ENCODE assay signal across 8 cellular contexts in the genomic region with DNA sequence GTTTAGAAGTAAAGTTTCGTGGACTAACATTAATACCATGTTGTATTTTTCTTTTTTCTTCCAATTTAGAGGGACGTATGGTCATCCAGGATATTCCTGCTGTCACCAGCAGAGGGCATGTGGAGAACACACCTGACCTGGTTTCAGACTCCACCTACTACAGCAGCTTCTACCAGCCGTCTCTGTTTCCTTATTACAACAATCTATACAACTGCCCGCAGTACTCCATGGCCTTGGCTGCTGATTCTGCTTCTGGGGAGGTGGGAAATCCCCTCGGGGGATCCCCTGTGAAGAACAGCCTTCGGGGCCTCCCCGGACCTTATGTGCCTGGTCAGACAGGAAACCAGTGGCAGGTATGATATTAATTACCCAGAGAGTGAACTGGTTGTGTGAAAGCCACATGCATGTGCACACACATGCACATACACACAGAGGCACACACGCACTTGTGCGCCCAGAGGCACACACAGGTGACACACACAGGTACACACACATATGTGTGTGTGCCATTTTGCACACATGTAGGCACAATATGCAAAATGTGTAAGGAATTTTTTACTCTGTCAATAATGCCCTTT. TPM values are rescaled to one million over a fixed set of nuclear protein-coding genes. Genes with fewer than 3 reads are reported as not detected.
DNase-seq lines count a peak whose midpoint lies in the region; ATAC-seq and TF ChIP-seq lines count a peak whose summit lies in the region.

No MANE protein-coding gene starts in this region.

- H3K27ac ChIP-seq in OCI-LY1 (ENCODE audit: low read depth, low read length, poor library complexity, severe bottlenecking) (no peak overlapping the region), upper lobe of right lung (no peak overlapping the region)

- ATAC-seq in GM21447 (IDR thresholded peaks at IDR 0.05; ENCODE audit: unreplicated experiment) (peak; percentile 100), upper lobe of right lung (peak; percentile 98)

- TF ChIP-seq CTCF in OCI-LY1 (IDR thresholded peaks at IDR 0.05; ENCODE audit: low read length), result peak; percentile 79
- peak; percentile 74 for TF ChIP-seq CTCF in osteocyte (IDR thresholded peaks at IDR 0.05)
- peak; percentile 81 for TF ChIP-seq CTCF in upper lobe of right lung (IDR thresholded peaks at IDR 0.05)

- H3K27me3 Mint-ChIP-seq in osteocyte (ENCODE audit: unreplicated experiment), result peaks cover 2% of the 10 kb centered on the region

- intact Hi-C loops in upper lobe of right lung (cut with DNase I), result loop anchor here (5.0 kb wide), 1 partner anchor 113 kb away; no protein-coding TSS in a partner anchor

- no peak overlapping the region for H3K4me3 Mint-ChIP-seq in osteocyte (ENCODE audit: unreplicated experiment)

- H3K4me3 ChIP-seq in OCI-LY1 (ENCODE audit: low read depth, low read length, poor library complexity, severe bottlenecking), result peak overlapping the region; percentile 25
- no peak overlapping the region for H3K4me3 ChIP-seq in upper lobe of right lung

- H3K36me3 Mint-ChIP-seq in osteocyte (ENCODE audit: unreplicated experiment), result no peaks in the 10 kb centered on the region

- H3F3A ChIP-seq in OCI-LY1 (ENCODE audit: insufficient read depth, low read length), result no peaks in the 10 kb centered on the region

- H3K4me1 ChIP-seq in OCI-LY1 (ENCODE audit: insufficient read depth, low read length, severe bottlenecking), result peaks cover 13% of the 10 kb centered on the region
- H3K4me1 ChIP-seq in upper lobe of right lung, result peaks cover 7% of the 10 kb centered on the region

- H3K4me1 Mint-ChIP-seq in osteocyte (ENCODE audit: unreplicated experiment), result no peaks in the 10 kb centered on the region

- no peaks in the 10 kb centered on the region for H3K9me2 ChIP-seq in OCI-LY1 (ENCODE audit: low read depth, low read length)

- H4K20me1 ChIP-seq in OCI-LY1 (ENCODE audit: insufficient read depth, low read length), result no peaks in the 10 kb centered on the region

- H3K4me2 ChIP-seq in OCI-LY1 (ENCODE audit: low read length), result peak overlapping the region; percentile 60

- H3K9me3 ChIP-seq in OCI-LY1 (ENCODE audit: low read length) (no peaks in the 10 kb centered on the region), upper lobe of right lung (no peaks in the 10 kb centered on the region)

- H3K79me2 ChIP-seq in OCI-LY1 (ENCODE audit: insufficient read depth, low read length), result no peaks in the 10 kb centered on the region

- peak overlapping the region; percentile 68 for H2AFZ ChIP-seq in OCI-LY1 (ENCODE audit: low read length)

- H3K27me3 ChIP-seq in OCI-LY1 (ENCODE audit: insufficient read depth, low read length), result no peaks in the 10 kb centered on the region
- H3K27me3 ChIP-seq in upper lobe of right lung, result no peaks in the 10 kb centered on the region

- H3K36me3 ChIP-seq in OCI-LY1 (ENCODE audit: insufficient read depth, low read length) (no peaks in the 10 kb centered on the region), upper lobe of right lung (no peaks in the 10 kb centered on the region)

- DNase-seq in DMS79 (lab: John Stamatoyannopoulos, UW) (peak; percentile 1), HPDE6-E6E7 (ENCODE audit: extremely low spot score) (peak; percentile 76), activated T-cell treated with anti-CD3 and anti-CD28 coated beads for 48 hours (ENCODE audit: low read depth) (peak; percentile 34), fibroblast of the conjunctiva (ENCODE audit: low read depth) (peak; percentile 36), osteocyte (ENCODE audit: extremely low spot score, unreplicated experiment) (no peak), upper lobe of right lung (no peak)

- 0 out of 2 replicates have a peak overlapping the region, but pooled peaks have one; percentile 41 for H3K9ac ChIP-seq in OCI-LY1 (ENCODE audit: low read length)

- H3K9me3 Mint-ChIP-seq in osteocyte (ENCODE audit: unreplicated experiment), result no peaks in the 10 kb centered on the region

- H3K27ac Mint-ChIP-seq in osteocyte (ENCODE audit: unreplicated experiment), result no peak overlapping the region

RNA-seq across cellular contexts. Expression of a gene that starts 52.4 kb away (rescaled TPM):
- total RNA-seq in osteocyte (not detected in 2 replicates), upper lobe of right lung (not detected)

Comparison
In these comparisons a context has a peak if more than half of its experiments do, and no peak if none do; other contexts are left out.
1. DNase-seq: peak in DMS79 (single experiment), HPDE6-E6E7 (single experiment), activated T-cell treated with anti-CD3 and anti-CD28 coated beads for 48 hours (single experiment) and fibroblast of the conjunctiva (single experiment); none in osteocyte (single experiment) and upper lobe of right lung (single experiment).
2. Peak in every context shown above with its lines, with median percentiles within 50 percentile points of each other: CTCF ChIP-seq.